In the genomic region with DNA sequence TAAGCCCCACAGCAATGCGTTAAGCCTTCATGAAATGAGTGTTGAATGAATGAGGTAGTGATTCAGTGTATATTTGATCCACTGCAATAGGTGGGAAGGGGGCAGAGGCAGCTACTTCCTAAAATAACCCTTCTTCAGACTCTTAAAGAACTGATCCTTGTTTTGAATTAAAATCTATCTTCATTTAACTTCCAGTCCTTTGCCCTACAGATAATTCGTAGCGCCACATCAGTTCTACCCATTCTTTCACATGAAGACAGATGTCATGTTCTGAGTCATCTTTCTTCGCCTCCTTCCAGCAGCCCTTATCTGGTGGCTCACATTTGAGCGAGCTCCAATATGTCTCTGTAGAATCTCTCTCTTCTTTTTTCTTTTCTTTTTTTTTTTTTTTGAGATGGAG, we compare ENCODE assay signal across 1 cellular context.
A peak's percentile ranks its signal among the peaks of the same experiment; 100 is the strongest.
TF ChIP-seq lines count a peak whose summit lies in the region.
"Not testable (repeated sequence)": the region's sequence is repeated elsewhere in the genome, so short reads cannot be mapped to it uniquely, and the experiment has no call there.

No MANE protein-coding gene starts in this region.

TF ChIP-seq in K562, 482 proteins besides CTCF, POLR2A, EP300 and RAD21:
- TF ChIP-seq TCF3 (CRISPR knock-in tag; IDR thresholded peaks at IDR 0.05): peak; percentile 60
- TF ChIP-seq FOSL1 (tag; conservative IDR thresholded peaks at IDR 0.05): peak; percentile 44
- peak; percentile 40; the same call in 1 of the 2 replicates for TF ChIP-seq NCOR1 (IDR thresholded peaks at IDR 0.05)
- TF ChIP-seq TAL1 (IDR thresholded peaks at IDR 0.05): peak; percentile 25; the same call in 1 of the 2 replicates
- TF ChIP-seq JUND (IDR thresholded peaks at IDR 0.05; ENCODE audit: borderline replicate concordance, low read depth, low read length): peak; percentile 39; the same call in 1 of the 2 replicates
- not testable (repeated sequence) for TF ChIP-seq JUND (tag; IDR thresholded peaks at IDR 0.05; ENCODE audit: borderline replicate concordance, low read depth, low read length); TEAD4 (CRISPR knock-in tag; IDR thresholded peaks at IDR 0.05; ENCODE audit: borderline replicate concordance)
- TF ChIP-seq SMARCA4 (IDR thresholded peaks at IDR 0.05): 0 out of 2 replicates have a peak, but pooled peaks have one; percentile 15
- TF ChIP-seq TEAD4 (IDR thresholded peaks at IDR 0.05; ENCODE audit: low read length): peak; percentile 13; the same call in 1 of the 2 replicates
- TF ChIP-seq CBFA2T3 (IDR thresholded peaks at IDR 0.05): peak; percentile 68
- TF ChIP-seq CBFA2T2 (conservative IDR thresholded peaks at IDR 0.05): peak; percentile 63
- TF ChIP-seq ZNF24 (IDR thresholded peaks at IDR 0.05): 0 out of 2 replicates have a peak, but pooled peaks have one; percentile 29
- peak; percentile 41 for TF ChIP-seq MEIS2 (IDR thresholded peaks at IDR 0.05; ENCODE audit: partially characterized antibody)
TF ChIP-seq in K562: peak in this region for 11; not testable (repeated sequence) for 471.
